8 cellular contexts compared by ENCODE assay signal in genomic region chr19:49850487-49851342, GRCh38. TPM values are rescaled to one million over a fixed set of nuclear protein-coding genes. Genes with fewer than 3 reads are reported as not detected.
DNase-seq lines count a peak whose midpoint lies in the region; ATAC-seq and TF ChIP-seq lines count a peak whose summit lies in the region.

PTOV1 (plus strand) TSS chr19:49851159.

- H3K9me3 ChIP-seq in liver (ENCODE audit: control insufficient read depth in 4 of 4, low read length in 3 of 4) = no peaks in the 10 kb centered on the region

- H3K36me3 ChIP-seq in BJ (ENCODE audit: control insufficient read depth, insufficient read depth, low read length) (peaks cover 12% of the 10 kb centered on the region), liver (ENCODE audit: control insufficient read depth in 4 of 4, insufficient read depth in 3 of 4, low read depth in 1 of 4, low read length in 3 of 4) (peaks cover 0 to 2% (median 0%) of the 10 kb centered on the region in 4 donors)

- peak; percentile 48 for DNase-seq in BJ (ENCODE audit: low read depth)
- DNase-seq in NCI-H748 (lab: John Stamatoyannopoulos, UW; ENCODE audit: unreplicated experiment) = peak; percentile 96
- peak; percentile 82 to 84 for DNase-seq in activated CD4-positive, alpha-beta T cell treated with anti-CD3 and anti-CD28 coated beads, Interleukin-2, amount 50 U/mL, for 24 hours (ENCODE audit: low read depth in 1 of 2, low spot score in 1 of 2)
- peak; percentile 95 for DNase-seq in dermis blood vessel endothelial cell
- peak; percentile 87 for DNase-seq in stimulated activated CD4-positive, alpha-beta T cell treated with anti-CD3 and anti-CD28 coated beads, Interleukin-4, amount 100 ng/mL, for 1 hour

- H3K4me3 ChIP-seq in BJ (ENCODE audit: low read depth, low read length) = peak within 1 kb of the TSS; percentile 70
- peak within 1 kb of the TSS; percentile 90 to 93 (median 92) for H3K4me3 ChIP-seq in liver (ENCODE audit: low read depth in 1 of 3, low read length in 3 of 3)

- ATAC-seq in GM19351 (IDR thresholded peaks at IDR 0.05; ENCODE audit: unreplicated experiment) (peak; percentile 76), HG03521 (IDR thresholded peaks at IDR 0.05; ENCODE audit: unreplicated experiment) (peak; percentile 69)

- H3K27me3 ChIP-seq in BJ (ENCODE audit: control insufficient read depth, insufficient read depth, low read length) = no peaks in the 10 kb centered on the region
- no peaks in the 10 kb centered on the region for H3K27me3 ChIP-seq in liver (ENCODE audit: control insufficient read depth in 4 of 4, insufficient read depth in 4 of 4, low read length in 3 of 4)

- POLR2A ChIA-PET in BJ (lab: Charles Lee) = interaction anchor here (0.8 kb wide), 2 partner anchors 19 to 26 kb away, joined by 3 to 4 read pairs; partner anchors contain the start of gene AKT1S1

- H3K27ac ChIP-seq in liver (ENCODE audit: low read depth in 1 of 2, low read length in 2 of 2) = peak within 1 kb of the TSS; percentile 99 to 100

- TF ChIP-seq RAD21 in liver (IDR thresholded peaks at IDR 0.05) = peak in 1 of 2 donors; percentile 2

- H3K9ac ChIP-seq in liver (ENCODE audit: low read depth in 1 of 2, low read length in 2 of 2) = peak within 1 kb of the TSS; percentile 92 to 98

- TF ChIP-seq CTCF in BJ (IDR thresholded peaks at IDR 0.05; ENCODE audit: insufficient read depth, low read depth, low read length) (no peak), liver (IDR thresholded peaks at IDR 0.05; ENCODE audit: low read depth, low read length, missing input control) (no peak)

- WGBS in liver = 1% methylated on average over 98 of the region's 98 CpGs

- peaks cover 3 to 19% (median 13%) of the 10 kb centered on the region in 4 donors for H3K4me1 ChIP-seq in liver (ENCODE audit: control insufficient read depth in 4 of 4, insufficient read depth in 4 of 4, low read length in 3 of 4)

- CTCF ChIA-PET in BJ (lab: Yijun Ruan, JAX) = interaction anchor here (0.6 to 1.9 kb wide), 3 partner anchors 25 to 379 kb away, joined by 3 to 5 read pairs (median 3); no protein-coding TSS in a partner anchor

TF ChIP-seq in liver, 16 proteins besides CTCF, POLR2A, EP300 and RAD21:
- TF ChIP-seq ATF3 (IDR thresholded peaks at IDR 0.05) (no peak), REST (IDR thresholded peaks at IDR 0.05) (no peak), FOXA2 (IDR thresholded peaks at IDR 0.05) (no peak), FOXA1 (IDR thresholded peaks at IDR 0.05) (no peak), YY1 (IDR thresholded peaks at IDR 0.05) (peak; percentile 45)
- TF ChIP-seq, protein P1, sequence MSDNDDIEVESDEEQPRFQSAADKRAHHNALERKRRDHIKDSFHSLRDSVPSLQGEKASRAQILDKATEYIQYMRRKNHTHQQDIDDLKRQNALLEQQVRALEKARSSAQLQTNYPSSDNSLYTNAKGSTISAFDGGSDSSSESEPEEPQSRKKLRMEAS (IDR thresholded peaks at IDR 0.05) = no peak

RNA-seq across cellular contexts. Expression of gene PTOV1, which starts in this region (rescaled TPM):
- polyA plus RNA-seq in BJ (2011; rRNA removed) (30.7 and 67.6 TPM in 2 replicates), liver (10 to 100 TPM; 41.9 to 52.3 TPM)
- 72.9 and 94.6 TPM in 2 replicates for polyA minus RNA-seq in BJ (2011; rRNA and poly(A)+ RNA removed)
- total RNA-seq in dermis blood vessel endothelial cell (57.2 and 72.9 TPM in 2 replicates), liver (10 to 100 TPM; 38.0 to 40.7 TPM)

Comparison
In these comparisons a context has a peak if more than half of its experiments do, and no peak if none do; other contexts are left out.
1. Peak in every context shown above with its lines: DNase-seq, ATAC-seq, H3K4me3 ChIP-seq and H3K27ac ChIP-seq.